7 cellular contexts compared by ENCODE assay signal in genomic region chr5:44875661-44876250, GRCh38.
DNase-seq lines count a peak whose midpoint lies in the region; ATAC-seq and TF ChIP-seq lines count a peak whose summit lies in the region.

No MANE protein-coding gene starts in this region.

- H3K9me3 Mint-ChIP-seq in activated T-helper 1 cell treated with anti-CD3 and anti-CD28 coated beads, Interleukin-12 subunit alpha, Interleukin-12 subunit beta, Interleukin-2, Interleukin-4 antibody, amounts not matched to agents 30 ng/mL and 10 ng/mL and 1 ng/mL, durations not matched to agents 14 hours and 24 hours and 36 hours, result peaks cover 12% of the 10 kb centered on the region
- H3K9me3 Mint-ChIP-seq in naive thymus-derived CD4-positive, alpha-beta T cell, result peaks cover 0 to 4% (median 0%) of the 10 kb centered on the region in 11 donors

- H3K4me3 Mint-ChIP-seq in activated T-helper 1 cell treated with anti-CD3 and anti-CD28 coated beads, Interleukin-12 subunit alpha, Interleukin-12 subunit beta, Interleukin-2, Interleukin-4 antibody, amounts not matched to agents 30 ng/mL and 10 ng/mL and 1 ng/mL, durations not matched to agents 14 hours and 24 hours and 36 hours, result peak overlapping the region; percentile 59
- H3K4me3 Mint-ChIP-seq in naive thymus-derived CD4-positive, alpha-beta T cell, result peak overlapping the region in 7 of 10 donors; percentile 12 to 69 (median 45)

- no peaks in the 10 kb centered on the region for H3K27me3 ChIP-seq in naive thymus-derived CD4-positive, alpha-beta T cell (ENCODE audit: control insufficient read depth in 2 of 2, insufficient read depth in 2 of 2, low read length in 2 of 2)
- H3K27me3 ChIP-seq in spleen (replicated peaks in 1 of 7), result no peaks in the 10 kb centered on the region

- TF ChIP-seq RAD21 in Ishikawa (IDR thresholded peaks at IDR 0.05; ENCODE audit: low read depth), result no peak

- no peak overlapping the region for H3K4me3 ChIP-seq in naive thymus-derived CD4-positive, alpha-beta T cell (ENCODE audit: low read length)
- H3K4me3 ChIP-seq in spleen, result no peak overlapping the region

- POLR2A ChIA-PET in naive thymus-derived CD4-positive, alpha-beta T cell (lab: Charles Lee), result interaction anchor here (1.0 kb wide), 1 partner anchor 66 kb away, joined by 4 read pairs; no protein-coding TSS in a partner anchor

- no peak for TF ChIP-seq CTCF in spleen (IDR thresholded peaks at IDR 0.05 in 8 of 11, conservative IDR thresholded peaks at IDR 0.05 in 3 of 11)

- peak; percentile 29; the same call in 1 of the 2 replicates for TF ChIP-seq EP300 in Ishikawa (IDR thresholded peaks at IDR 0.05; ENCODE audit: borderline replicate concordance)

- ATAC-seq in GM18519 (IDR thresholded peaks at IDR 0.05; ENCODE audit: low FRiP score, unreplicated experiment) (peak; percentile 99), GM21825 (IDR thresholded peaks at IDR 0.05; ENCODE audit: unreplicated experiment) (peak; percentile 99)
- ATAC-seq in naive thymus-derived CD4-positive, alpha-beta T cell, result peak; percentile 63

- H3K27me3 Mint-ChIP-seq in activated T-helper 1 cell treated with anti-CD3 and anti-CD28 coated beads, Interleukin-12 subunit alpha, Interleukin-12 subunit beta, Interleukin-2, Interleukin-4 antibody, amounts not matched to agents 30 ng/mL and 10 ng/mL and 1 ng/mL, durations not matched to agents 14 hours and 24 hours and 36 hours (ENCODE audit: insufficient read depth), result no peaks in the 10 kb centered on the region
- H3K27me3 Mint-ChIP-seq in naive thymus-derived CD4-positive, alpha-beta T cell, result no peaks in the 10 kb centered on the region

- 41 to 56% (median 54%) methylated on average over 4 of the region's 4 CpGs for WGBS in spleen, 5 donors

- intact Hi-C loops in activated T-helper 1 cell treated with anti-CD3 and anti-CD28 coated beads, Interleukin-12 subunit alpha, Interleukin-12 subunit beta, Interleukin-2, Interleukin-4 antibody, amounts not matched to agents 30 ng/mL and 10 ng/mL and 1 ng/mL, durations not matched to agents 14 hours and 24 hours and 36 hours (cut with micrococcal nuclease), result loop anchor here (1.0 to 5.0 kb wide), 4 partner anchors 11 to 77 kb away; partner anchors contain the start of gene MRPS30
- intact Hi-C loops in naive thymus-derived CD4-positive, alpha-beta T cell (cut with micrococcal nuclease), result loop anchor here (2.0 kb wide), 1 partner anchor 67 kb away; the partner anchor contains the start of gene MRPS30 (in 2 of the 2)
- intact Hi-C loops in spleen (cut with DNase I; ENCODE audit: low total_unique reads), result no loop called here

- H3K4me1 Mint-ChIP-seq in activated T-helper 1 cell treated with anti-CD3 and anti-CD28 coated beads, Interleukin-12 subunit alpha, Interleukin-12 subunit beta, Interleukin-2, Interleukin-4 antibody, amounts not matched to agents 30 ng/mL and 10 ng/mL and 1 ng/mL, durations not matched to agents 14 hours and 24 hours and 36 hours (ENCODE audit: low read depth), result peaks cover 25% of the 10 kb centered on the region
- peaks cover 0 to 23% (median 14%) of the 10 kb centered on the region in 7 donors for H3K4me1 Mint-ChIP-seq in naive thymus-derived CD4-positive, alpha-beta T cell

- peak overlapping the region; percentile 90 for H3K27ac Mint-ChIP-seq in activated T-helper 1 cell treated with anti-CD3 and anti-CD28 coated beads, Interleukin-12 subunit alpha, Interleukin-12 subunit beta, Interleukin-2, Interleukin-4 antibody, amounts not matched to agents 30 ng/mL and 10 ng/mL and 1 ng/mL, durations not matched to agents 14 hours and 24 hours and 36 hours
- H3K27ac Mint-ChIP-seq in naive thymus-derived CD4-positive, alpha-beta T cell, result peak overlapping the region; percentile 21 to 95 (median 62)

- CTCF ChIA-PET in naive thymus-derived CD4-positive, alpha-beta T cell (lab: Charles Lee), result no interaction called here

- H3K36me3 Mint-ChIP-seq in activated T-helper 1 cell treated with anti-CD3 and anti-CD28 coated beads, Interleukin-12 subunit alpha, Interleukin-12 subunit beta, Interleukin-2, Interleukin-4 antibody, amounts not matched to agents 30 ng/mL and 10 ng/mL and 1 ng/mL, durations not matched to agents 14 hours and 24 hours and 36 hours (ENCODE audit: low read depth), result peaks cover 11% of the 10 kb centered on the region
- peaks cover 0 to 10% (median 0%) of the 10 kb centered on the region in 5 donors for H3K36me3 Mint-ChIP-seq in naive thymus-derived CD4-positive, alpha-beta T cell

- H3K36me3 ChIP-seq in naive thymus-derived CD4-positive, alpha-beta T cell (ENCODE audit: control insufficient read depth in 2 of 3, insufficient read depth in 3 of 3, low read length in 3 of 3), result no peaks in the 10 kb centered on the region
- no peaks in the 10 kb centered on the region for H3K36me3 ChIP-seq in spleen

- DNase-seq in activated T-helper 1 cell treated with anti-CD3 and anti-CD28 coated beads, Interleukin-12 subunit alpha, Interleukin-12 subunit beta, Interleukin-2, Interleukin-4 antibody, amounts not matched to agents 30 ng/mL and 10 ng/mL and 1 ng/mL, durations not matched to agents 14 hours and 24 hours and 36 hours (ENCODE audit: low spot score), result peak; percentile 30
- DNase-seq in naive thymus-derived CD4-positive, alpha-beta T cell, result peak in 5 of 9 donors; percentile 3 to 22 (median 11)
- no peak for DNase-seq in spleen
- DNase-seq in hepatic stellate cell (ENCODE audit: low spot score), result no peak

- no peak for TF ChIP-seq POLR2A in spleen (IDR thresholded peaks at IDR 0.05)

- no peak overlapping the region for H3K27ac ChIP-seq in naive thymus-derived CD4-positive, alpha-beta T cell (ENCODE audit: low read depth, low read length)
- no peak overlapping the region for H3K27ac ChIP-seq in spleen

- no peaks in the 10 kb centered on the region for H3K9me3 ChIP-seq in naive thymus-derived CD4-positive, alpha-beta T cell (ENCODE audit: control insufficient read depth in 2 of 3, low read length in 3 of 3)
- H3K9me3 ChIP-seq in spleen, result no peaks in the 10 kb centered on the region

- no peaks in the 10 kb centered on the region for H3K4me1 ChIP-seq in naive thymus-derived CD4-positive, alpha-beta T cell (ENCODE audit: control insufficient read depth in 2 of 2, insufficient read depth in 2 of 2, low read length in 2 of 2)
- H3K4me1 ChIP-seq in spleen, result no peaks in the 10 kb centered on the region

TF ChIP-seq in Ishikawa, 13 proteins besides CTCF, POLR2A, EP300 and RAD21:
- TF ChIP-seq FOXM1 (IDR thresholded peaks at IDR 0.05; ENCODE audit: borderline replicate concordance, low read depth) (peak; percentile 21; the same call in 1 of the 2 replicates), TCF12 (IDR thresholded peaks at IDR 0.05; ENCODE audit: low read depth) (no peak), USF1 (IDR thresholded peaks at IDR 0.05) (0 out of 2 replicates have a peak, but pooled peaks have one; percentile 12)

Comparison
In these comparisons a context has a peak if more than half of its experiments do, and no peak if none do; other contexts are left out.
1. DNase-seq: peak in activated T-helper 1 cell treated with anti-CD3 and anti-CD28 coated beads, Interleukin-12 subunit alpha, Interleukin-12 subunit beta, Interleukin-2, Interleukin-4 antibody, amounts not matched to agents 30 ng/mL and 10 ng/mL and 1 ng/mL, durations not matched to agents 14 hours and 24 hours and 36 hours (single experiment) and naive thymus-derived CD4-positive, alpha-beta T cell (5 of 9); none in spleen (single experiment) and hepatic stellate cell (single experiment).
2. Peak in every context shown above with its lines, with median percentiles within 50 percentile points of each other: ATAC-seq.